1 cellular context compared by ENCODE assay signal in the genomic region with DNA sequence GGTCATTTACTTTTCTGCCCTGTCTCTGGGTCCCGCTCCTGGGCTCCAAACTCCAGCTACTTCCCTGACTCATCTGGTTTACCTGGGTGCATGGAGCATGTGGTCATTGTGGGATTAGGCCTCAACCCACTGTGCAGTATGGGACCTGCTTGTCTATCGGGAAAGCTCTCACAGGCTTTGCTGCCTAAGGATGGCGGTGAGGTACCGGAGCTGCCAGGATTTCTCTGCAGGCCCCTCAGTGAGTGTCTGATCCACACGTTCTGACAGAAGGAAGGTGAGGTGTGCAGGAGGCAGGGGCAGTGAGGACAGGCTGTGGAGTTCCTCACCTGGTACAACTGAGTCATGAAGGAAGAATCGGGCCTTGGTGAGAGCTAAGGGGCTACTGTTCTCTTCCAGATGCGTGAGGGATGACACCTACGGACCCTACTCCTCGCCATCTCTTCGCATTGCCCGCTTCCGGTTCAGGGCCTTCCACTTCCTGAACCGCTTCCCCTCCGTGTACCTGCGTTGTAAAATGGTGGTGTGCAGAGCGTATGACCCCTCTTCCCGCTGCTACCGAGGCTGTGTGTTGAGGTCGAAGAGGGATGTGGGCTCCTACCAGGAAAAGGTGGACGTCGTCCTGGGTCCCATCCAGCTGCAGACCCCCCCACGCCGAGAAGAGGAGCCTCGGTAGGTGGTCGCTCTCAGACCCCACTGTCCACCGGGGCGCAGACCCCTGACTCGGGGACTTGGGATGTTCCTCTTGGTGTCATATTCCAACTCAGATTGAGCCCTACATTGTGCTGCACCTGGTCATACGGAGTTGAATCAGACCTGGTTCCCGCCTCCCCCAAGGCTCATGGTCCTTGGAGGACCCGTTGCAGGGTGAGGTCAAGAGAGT.
TF ChIP-seq lines count a peak whose summit lies in the region.

No MANE protein-coding gene starts in this region.

TF ChIP-seq in H1, 55 proteins besides CTCF, POLR2A, EP300 and RAD21:
- no peak for TF ChIP-seq MAFK (IDR thresholded peaks at IDR 0.05; ENCODE audit: low read depth, low read length)
- TF ChIP-seq, protein P1, sequence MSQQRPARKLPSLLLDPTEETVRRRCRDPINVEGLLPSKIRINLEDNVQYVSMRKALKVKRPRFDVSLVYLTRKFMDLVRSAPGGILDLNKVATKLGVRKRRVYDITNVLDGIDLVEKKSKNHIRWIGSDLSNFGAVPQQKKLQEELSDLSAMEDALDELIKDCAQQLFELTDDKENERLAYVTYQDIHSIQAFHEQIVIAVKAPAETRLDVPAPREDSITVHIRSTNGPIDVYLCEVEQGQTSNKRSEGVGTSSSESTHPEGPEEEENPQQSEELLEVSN (IDR thresholded peaks at IDR 0.05) = no peak
- TF ChIP-seq CHD7 (IDR thresholded peaks at IDR 0.05; ENCODE audit: insufficient replicate concordance, low read length) = no peak
- no peak for TF ChIP-seq KDM1A (IDR thresholded peaks at IDR 0.05; ENCODE audit: borderline replicate concordance, low read length)
- no peak for TF ChIP-seq RFX5 (IDR thresholded peaks at IDR 0.05; ENCODE audit: borderline replicate concordance, low read depth, low read length)
- TF ChIP-seq FOSL1 (IDR thresholded peaks at IDR 0.05; ENCODE audit: insufficient read depth, low read depth, low read length) = no peak
- TF ChIP-seq NRF1 (IDR thresholded peaks at IDR 0.05; ENCODE audit: low read depth, low read length) = no peak
- TF ChIP-seq RNF2 (IDR thresholded peaks at IDR 0.05; ENCODE audit: borderline replicate concordance, low read depth, low read length, missing control alignments, poor library complexity, severe bottlenecking) = no peak
